8 cellular contexts compared by ENCODE assay signal in genomic region chr1:155591770-155592169, GRCh38. TPM values are rescaled to one million over a fixed set of nuclear protein-coding genes. Genes with fewer than 3 reads are reported as not detected.
DNase-seq lines count a peak whose midpoint lies in the region; ATAC-seq and TF ChIP-seq lines count a peak whose summit lies in the region.

No MANE protein-coding gene starts in this region.

- no peaks in the 10 kb centered on the region for H3K9me3 ChIP-seq in MG63

- in situ Hi-C loops in SK-MEL-5 (cut with HindIII; ENCODE audit: low pct_unique_long_range_greater_than_20kb, low sequenced_read_pairs) = no loop called here

- no peaks in the 10 kb centered on the region for H3K4me1 Mint-ChIP-seq in endothelial cell (ENCODE audit: unreplicated experiment)

- no peak overlapping the region for H3K4me3 Mint-ChIP-seq in endothelial cell (ENCODE audit: unreplicated experiment)

- H3K36me3 Mint-ChIP-seq in endothelial cell (ENCODE audit: low read depth, unreplicated experiment) = peaks cover 3% of the 10 kb centered on the region

- H3K27me3 Mint-ChIP-seq in endothelial cell (ENCODE audit: unreplicated experiment) = no peaks in the 10 kb centered on the region

- no peaks in the 10 kb centered on the region for H3K9me3 Mint-ChIP-seq in endothelial cell (ENCODE audit: unreplicated experiment)

- peaks cover 6% of the 10 kb centered on the region; the same call in 1 of the 2 replicates for H3K36me3 ChIP-seq in MG63

- peak; percentile 45 for DNase-seq in stimulated activated CD4-positive, alpha-beta T cell treated with anti-CD3 and anti-CD28 coated beads, Interleukin-4, amount 100 ng/mL, for 24 hours
- DNase-seq in stimulated activated CD4-positive, alpha-beta T cell treated with anti-CD3 and anti-CD28 coated beads, Interleukin-1b, Interleukin-23, amount 100 ng/mL, for 48 hours = no peak
- DNase-seq in NAMALWA (ENCODE audit: low spot score) (peak; percentile 91), SK-MEL-5 (ENCODE audit: low read depth, low spot score) (peak; percentile 81), endothelial cell (ENCODE audit: low spot score) (no peak), midbrain (lab: John Stamatoyannopoulos, UW) (peak; percentile 44), MG63 (no peak)

- H3K27me3 ChIP-seq in MG63 = no peaks in the 10 kb centered on the region

- H3K4me3 ChIP-seq in MG63 = no peak overlapping the region

- H3K27ac Mint-ChIP-seq in endothelial cell (ENCODE audit: unreplicated experiment) = no peak overlapping the region

- ATAC-seq in GM18868 (IDR thresholded peaks at IDR 0.05; ENCODE audit: unreplicated experiment) = no peak

- peak; percentile 67 for TF ChIP-seq CTCF in endothelial cell (IDR thresholded peaks at IDR 0.05; ENCODE audit: unreplicated experiment)

RNA-seq across cellular contexts. Expression of gene MSTO1, which starts 18.2 kb away (rescaled TPM):
- total RNA-seq in SK-MEL-5 (2014; rRNA removed; shearing (Covaris generic)) = 31.6 and 34.0 TPM in 2 replicates
- polyA plus RNA-seq in SK-MEL-5 (2015; cell fraction: cytosol; rRNA removed) = 22.9 and 24.9 TPM in 2 replicates
- polyA plus RNA-seq in SK-MEL-5 (2015; cell fraction: nucleus; rRNA removed) = 361 and 447 TPM in 2 replicates
- total RNA-seq in endothelial cell (ENCODE audit: unreplicated experiment) = 34.5 TPM
- total RNA-seq in MG63 (2014; rRNA removed; shearing (Covaris generic); ENCODE audit: low replicate concordance) = 32.4 and 59.4 TPM in 2 replicates

RNA-seq across cellular contexts. Expression of gene ASH1L, which starts 29.2 kb away (rescaled TPM):
- total RNA-seq in SK-MEL-5 (2014; rRNA removed; shearing (Covaris generic)) = 21.2 and 24.4 TPM in 2 replicates
- 13.5 and 18.5 TPM in 2 replicates for polyA plus RNA-seq in SK-MEL-5 (2015; cell fraction: cytosol; rRNA removed)
- polyA plus RNA-seq in SK-MEL-5 (2015; cell fraction: nucleus; rRNA removed) = 25.7 and 31.9 TPM in 2 replicates
- 28.5 TPM for total RNA-seq in endothelial cell (ENCODE audit: unreplicated experiment)
- 10.2 and 15.6 TPM in 2 replicates for total RNA-seq in MG63 (2014; rRNA removed; shearing (Covaris generic); ENCODE audit: low replicate concordance)

Comparison
In these comparisons a context has a peak if more than half of its experiments do, and no peak if none do; other contexts are left out.
1. DNase-seq: peak in stimulated activated CD4-positive, alpha-beta T cell treated with anti-CD3 and anti-CD28 coated beads, Interleukin-4, amount 100 ng/mL, for 24 hours (single experiment), NAMALWA (single experiment), SK-MEL-5 (single experiment) and midbrain (single experiment); none in stimulated activated CD4-positive, alpha-beta T cell treated with anti-CD3 and anti-CD28 coated beads, Interleukin-1b, Interleukin-23, amount 100 ng/mL, for 48 hours (single experiment), endothelial cell (single experiment) and MG63 (single experiment).